ENCODE assay signal across 17 cellular contexts in the genomic region with DNA sequence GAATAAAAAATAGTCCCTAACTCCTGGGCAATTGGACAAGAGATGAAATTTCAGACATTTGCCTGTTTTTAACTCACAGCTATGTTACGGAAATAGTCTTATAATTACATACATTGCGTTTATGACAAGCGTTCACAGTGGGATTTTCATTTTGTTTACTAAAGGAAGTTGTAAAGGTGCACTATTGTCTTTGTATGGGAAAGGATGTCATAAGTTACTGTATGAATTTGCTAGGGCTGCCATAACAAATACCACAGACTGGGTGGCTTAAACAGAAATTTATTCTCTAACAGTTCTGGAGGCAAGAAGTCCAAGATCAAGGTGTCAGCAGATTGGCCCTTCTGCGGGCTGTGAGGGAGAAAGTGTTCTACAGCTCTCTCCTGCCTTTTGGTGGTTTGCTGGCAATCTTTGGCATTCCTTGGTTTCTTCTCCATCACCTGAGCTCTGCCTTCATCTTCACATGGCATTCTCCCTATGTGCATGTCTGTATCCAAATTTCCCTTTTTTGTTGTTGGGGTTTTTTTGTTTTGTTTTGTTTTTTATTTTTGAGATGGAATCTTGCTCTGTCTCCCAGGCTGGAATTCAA. TPM values are rescaled to one million over a fixed set of nuclear protein-coding genes. Genes with fewer than 3 reads are reported as not detected.
DNase-seq lines count a peak whose midpoint lies in the region; ATAC-seq lines count a peak whose summit lies in the region.
"Had no signal": no experiment of that assay in that cellular context is flagged by ENCODE, and none has a peak within 500 bp of the region (broad histone marks: within the 10 kb centered on the region; RNA-seq: fewer than 3 reads in every experiment).

No MANE protein-coding gene starts in this region.

- peak overlapping the region; percentile 46 for H3K27ac Mint-ChIP-seq in activated CD4-positive, alpha-beta T cell treated with anti-CD3 and anti-CD28 coated beads, Interleukin-2, amount 10 ng/mL, durations not matched to agents 7 days and 5 days
- H3K27ac Mint-ChIP-seq in IgD-negative memory B cell (peak overlapping the region in 1 of 3 donors; percentile 67), naive B cell (peak overlapping the region in 4 of 6 donors; percentile 41 to 97 (median 80))
- H3K27ac Mint-ChIP-seq in activated naive CD8-positive, alpha-beta T cell, result peak overlapping the region; percentile 99

- ATAC-seq in naive B cell (ENCODE audit: low read depth in 2 of 2) (no peak), HG02798 (IDR thresholded peaks at IDR 0.05; ENCODE audit: poor library complexity, unreplicated experiment) (no peak), Right ventricle myocardium inferior (no peak)
- ATAC-seq: pancreas, WTC11 had no signal

- no peak for DNase-seq in activated CD4-positive, alpha-beta T cell treated with anti-CD3 and anti-CD28 coated beads, Interleukin-2, amount 10 ng/mL, durations not matched to agents 7 days and 5 days
- DNase-seq in activated CD4-positive, alpha-beta T cell treated with anti-CD3 and anti-CD28 coated beads for 48 hours, result no peak
- DNase-seq in naive B cell (no peak), Right ventricle myocardium inferior (ENCODE audit: missing footprints) (no peak)
- DNase-seq in stimulated activated CD8-positive, alpha-beta memory T cell treated with anti-CD3 and anti-CD28 coated beads, Interleukin-4, amount 100 ng/mL, for 48 hours, result no peak
- DNase-seq: activated naive CD8-positive, alpha-beta T cell treated with anti-CD3 and anti-CD28 coated beads, Interleukin-2, amount 10 ng/mL, durations not matched to agents 7 days and 5 days; DND-41; H9; mesendoderm; NCI-H1105 treated with DMSO at 0.1 percent for 48 hours; pancreas; SIG-M5; spleen had no signal

- H3K4me3 Mint-ChIP-seq in activated CD4-positive, alpha-beta T cell treated with anti-CD3 and anti-CD28 coated beads, Interleukin-2, amount 10 ng/mL, durations not matched to agents 7 days and 5 days, result no peak overlapping the region
- H3K4me3 Mint-ChIP-seq in IgD-negative memory B cell, result peak overlapping the region; percentile 86 to 95 (median 92)
- H3K4me3 Mint-ChIP-seq in activated naive CD8-positive, alpha-beta T cell, result peak overlapping the region; percentile 94
- H3K4me3 Mint-ChIP-seq in naive B cell, result peak overlapping the region in 3 of 8 donors; percentile 22 to 69 (median 37)
- H3K4me3 Mint-ChIP-seq: WTC11 had no signal

- H3K4me1 Mint-ChIP-seq in activated CD4-positive, alpha-beta T cell treated with anti-CD3 and anti-CD28 coated beads, Interleukin-2, amount 10 ng/mL, durations not matched to agents 7 days and 5 days, result peaks cover 77% of the 10 kb centered on the region
- H3K4me1 Mint-ChIP-seq in IgD-negative memory B cell, result peaks cover 21 to 54% (median 43%) of the 10 kb centered on the region in 3 donors
- H3K4me1 Mint-ChIP-seq in activated naive CD8-positive, alpha-beta T cell (ENCODE audit: low read depth), result peaks cover 74% of the 10 kb centered on the region
- H3K4me1 Mint-ChIP-seq in naive B cell, result peaks cover 39 to 62% (median 45%) of the 10 kb centered on the region in 3 donors

- H3K36me3 Mint-ChIP-seq in activated CD4-positive, alpha-beta T cell treated with anti-CD3 and anti-CD28 coated beads, Interleukin-2, amount 10 ng/mL, durations not matched to agents 7 days and 5 days (ENCODE audit: low read depth), result peaks cover 22% of the 10 kb centered on the region
- no peaks in the 10 kb centered on the region for H3K36me3 Mint-ChIP-seq in IgD-negative memory B cell
- H3K36me3 Mint-ChIP-seq in activated naive CD8-positive, alpha-beta T cell, result peaks cover 2% of the 10 kb centered on the region
- H3K36me3 Mint-ChIP-seq in naive B cell, result no peaks in the 10 kb centered on the region

- H3K27me3 Mint-ChIP-seq in activated CD4-positive, alpha-beta T cell treated with anti-CD3 and anti-CD28 coated beads, Interleukin-2, amount 10 ng/mL, durations not matched to agents 7 days and 5 days, result no peaks in the 10 kb centered on the region
- H3K27me3 Mint-ChIP-seq in IgD-negative memory B cell (no peaks in the 10 kb centered on the region), naive B cell (no peaks in the 10 kb centered on the region)
- H3K27me3 Mint-ChIP-seq in activated naive CD8-positive, alpha-beta T cell, result no peaks in the 10 kb centered on the region
- H3K27me3 Mint-ChIP-seq: activated naive CD8-positive, alpha-beta T cell treated with anti-CD3 and anti-CD28 coated beads, Interleukin-2, amount 10 ng/mL, durations not matched to agents 7 days and 5 days had no signal

- CTCF ChIA-PET in activated CD4-positive, alpha-beta T cell treated with anti-CD3 and anti-CD28 coated beads, Interleukin-2, amount 10 ng/mL, durations not matched to agents 7 days and 5 days (lab: Charles Lee), result interaction anchor here (0.5 to 1.8 kb wide), 5 partner anchors 8 to 64 kb away, joined by 3 to 6 read pairs (median 5); no protein-coding TSS in a partner anchor

- no peaks in the 10 kb centered on the region for H3K9me3 Mint-ChIP-seq in activated CD4-positive, alpha-beta T cell treated with anti-CD3 and anti-CD28 coated beads, Interleukin-2, amount 10 ng/mL, durations not matched to agents 7 days and 5 days
- H3K9me3 Mint-ChIP-seq in IgD-negative memory B cell (no peaks in the 10 kb centered on the region), naive B cell (no peaks in the 10 kb centered on the region)
- no peaks in the 10 kb centered on the region for H3K9me3 Mint-ChIP-seq in activated naive CD8-positive, alpha-beta T cell (ENCODE audit: low read depth)
- H3K9me3 Mint-ChIP-seq: activated naive CD8-positive, alpha-beta T cell treated with anti-CD3 and anti-CD28 coated beads, Interleukin-2, amount 10 ng/mL, durations not matched to agents 7 days and 5 days; H9; WTC11 had no signal

- POLR2A ChIA-PET in activated CD4-positive, alpha-beta T cell treated with anti-CD3 and anti-CD28 coated beads, Interleukin-2, amount 10 ng/mL, durations not matched to agents 7 days and 5 days (lab: Charles Lee), result interaction anchor here (0.5 kb wide), 1 partner anchor 1733 kb away, joined by 3 read pairs; no protein-coding TSS in a partner anchor

- intact Hi-C loops in Right ventricle myocardium inferior (cut with DNase I), result no loop called here

RNA-seq across cellular contexts. Expression of a gene that starts 5.6 kb away (rescaled TPM):
- 10 to 100 TPM; 12.0 to 15.3 TPM for total RNA-seq in activated CD4-positive, alpha-beta T cell treated with anti-CD3 and anti-CD28 coated beads, Interleukin-2, amount 10 ng/mL, durations not matched to agents 7 days and 5 days
- polyA plus RNA-seq in IgD-negative memory B cell (4.9 TPM), naive B cell (ENCODE audit: low read depth in 6 of 6) (1 to 10 TPM in 5 of 6 donors, under 1 TPM in 1; 0.93 to 4.1 (median 2.4) TPM)
- total RNA-seq in Right ventricle myocardium inferior, result 1.4 TPM

RNA-seq across cellular contexts. Expression of a gene that starts 42.9 kb away (rescaled TPM):
- total RNA-seq in activated CD4-positive, alpha-beta T cell treated with anti-CD3 and anti-CD28 coated beads, Interleukin-2, amount 10 ng/mL, durations not matched to agents 7 days and 5 days, result 100 to 1,000 TPM; 649 to 781 TPM
- polyA plus RNA-seq in IgD-negative memory B cell (708 TPM), naive B cell (ENCODE audit: low read depth in 6 of 6) (100 to 1,000 TPM; 585 to 820 (median 621) TPM)
- total RNA-seq in Right ventricle myocardium inferior, result 396 TPM

RNA-seq across cellular contexts. Expression of a gene that starts 43.9 kb away (rescaled TPM):
- total RNA-seq in activated CD4-positive, alpha-beta T cell treated with anti-CD3 and anti-CD28 coated beads, Interleukin-2, amount 10 ng/mL, durations not matched to agents 7 days and 5 days, result 100 to 1,000 TPM; 217 to 235 TPM
- 68.7 TPM for polyA plus RNA-seq in IgD-negative memory B cell
- polyA plus RNA-seq in naive B cell (ENCODE audit: low read depth in 6 of 6), result 100 to 1,000 TPM in 2 of 6 donors, 10 to 100 TPM in 4; 83.0 to 153 (median 94.2) TPM
- total RNA-seq in Right ventricle myocardium inferior, result 59.3 TPM
